ENCODE assay signal across 1 cellular context in the genomic region with DNA sequence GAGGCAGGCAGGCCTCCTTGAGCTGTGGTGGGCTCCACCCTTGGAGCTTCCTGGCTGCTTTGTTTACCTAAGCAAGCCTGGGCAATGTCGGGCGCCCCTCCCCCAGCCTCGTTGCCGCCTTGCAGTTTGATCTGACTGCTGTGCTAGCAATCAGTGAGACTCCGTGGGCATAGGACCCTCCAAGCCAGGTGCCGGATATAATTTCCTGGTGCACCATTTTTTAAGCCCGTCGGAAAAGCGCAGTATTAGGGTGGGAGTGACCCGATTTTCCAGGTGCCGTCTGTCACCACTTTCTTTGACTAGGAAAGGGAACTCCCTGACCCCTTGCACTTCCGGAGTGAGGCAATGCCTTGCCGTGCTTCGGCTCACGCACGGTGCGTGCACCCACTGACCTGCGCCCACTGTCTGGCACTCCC.
TF ChIP-seq lines count a peak whose summit lies in the region.

No MANE protein-coding gene starts in this region.

TF ChIP-seq in HepG2, 621 proteins besides CTCF, POLR2A, EP300 and RAD21:
- TF ChIP-seq GABPB1 (CRISPR knock-in tag; IDR thresholded peaks at IDR 0.05) (0 out of 2 replicates have a peak, but pooled peaks have one; percentile 21), NR2C2 (CRISPR knock-in tag; IDR thresholded peaks at IDR 0.05; ENCODE audit: borderline replicate concordance) (peak; percentile 38; the same call in 1 of the 2 replicates)
- TF ChIP-seq, protein P1, sequence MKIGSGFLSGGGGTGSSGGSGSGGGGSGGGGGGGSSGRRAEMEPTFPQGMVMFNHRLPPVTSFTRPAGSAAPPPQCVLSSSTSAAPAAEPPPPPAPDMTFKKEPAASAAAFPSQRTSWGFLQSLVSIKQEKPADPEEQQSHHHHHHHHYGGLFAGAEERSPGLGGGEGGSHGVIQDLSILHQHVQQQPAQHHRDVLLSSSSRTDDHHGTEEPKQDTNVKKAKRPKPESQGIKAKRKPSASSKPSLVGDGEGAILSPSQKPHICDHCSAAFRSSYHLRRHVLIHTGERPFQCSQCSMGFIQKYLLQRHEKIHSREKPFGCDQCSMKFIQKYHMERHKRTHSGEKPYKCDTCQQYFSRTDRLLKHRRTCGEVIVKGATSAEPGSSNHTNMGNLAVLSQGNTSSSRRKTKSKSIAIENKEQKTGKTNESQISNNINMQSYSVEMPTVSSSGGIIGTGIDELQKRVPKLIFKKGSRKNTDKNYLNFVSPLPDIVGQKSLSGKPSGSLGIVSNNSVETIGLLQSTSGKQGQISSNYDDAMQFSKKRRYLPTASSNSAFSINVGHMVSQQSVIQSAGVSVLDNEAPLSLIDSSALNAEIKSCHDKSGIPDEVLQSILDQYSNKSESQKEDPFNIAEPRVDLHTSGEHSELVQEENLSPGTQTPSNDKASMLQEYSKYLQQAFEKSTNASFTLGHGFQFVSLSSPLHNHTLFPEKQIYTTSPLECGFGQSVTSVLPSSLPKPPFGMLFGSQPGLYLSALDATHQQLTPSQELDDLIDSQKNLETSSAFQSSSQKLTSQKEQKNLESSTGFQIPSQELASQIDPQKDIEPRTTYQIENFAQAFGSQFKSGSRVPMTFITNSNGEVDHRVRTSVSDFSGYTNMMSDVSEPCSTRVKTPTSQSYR (CRISPR knock-in tag; IDR thresholded peaks at IDR 0.05; ENCODE audit: borderline replicate concordance): peak; percentile 37; the same call in 1 of the 2 replicates
TF ChIP-seq in HepG2: peak in this region for 3; not testable (repeated sequence) for 618.
